Comparison of ENCODE assay signal across 10 cellular contexts in genomic region chrX:154733072-154733425, GRCh38. TPM values are rescaled to one million over a fixed set of nuclear protein-coding genes. Genes with fewer than 3 reads are reported as not detected.
A peak's percentile ranks its signal among the peaks of the same experiment; 100 is the strongest.
DNase-seq lines count a peak whose midpoint lies in the region; ATAC-seq and TF ChIP-seq lines count a peak whose summit lies in the region.
"Had no signal": no experiment of that assay in that cellular context is flagged by ENCODE, and none has a peak within 500 bp of the region (broad histone marks: within the 10 kb centered on the region; RNA-seq: fewer than 3 reads in every experiment).

No MANE protein-coding gene starts in this region.

- H3K79me2 ChIP-seq in Loucy (ENCODE audit: insufficient read depth, low read length) (peaks cover 24% of the 10 kb centered on the region), trophoblast cell (ENCODE audit: control insufficient read depth, insufficient read depth, low read length, poor library complexity) (no peaks in the 10 kb centered on the region)

- H2AK5ac ChIP-seq in trophoblast cell (ENCODE audit: low read length), result no peak overlapping the region

- no peaks in the 10 kb centered on the region for H3K27me3 Mint-ChIP-seq in CD4-positive, CD25-positive, alpha-beta regulatory T cell
- H3K27me3 Mint-ChIP-seq in chondrocyte (ENCODE audit: low read depth), result no peaks in the 10 kb centered on the region
- no peaks in the 10 kb centered on the region for H3K27me3 Mint-ChIP-seq in nephron (ENCODE audit: low read depth)

- H3K9me2 ChIP-seq in Loucy (replicated peaks; ENCODE audit: low read depth, low read length), result no peaks in the 10 kb centered on the region

- H3K9me3 ChIP-seq in CD4-positive, CD25-positive, alpha-beta regulatory T cell (ENCODE audit: control insufficient read depth in 2 of 2, low read length in 2 of 2), result no peaks in the 10 kb centered on the region
- H3K9me3 ChIP-seq in Loucy (ENCODE audit: insufficient read depth, low read depth, low read length), result no peaks in the 10 kb centered on the region
- no peaks in the 10 kb centered on the region for H3K9me3 ChIP-seq in trophoblast cell (ENCODE audit: insufficient read depth, low read depth, low read length)

- H2AFZ ChIP-seq in Loucy (ENCODE audit: low read length) (no peak overlapping the region; the same call in 1 of the 2 replicates), trophoblast cell (ENCODE audit: insufficient read depth, low read length, poor library complexity) (no peak overlapping the region)

- H3K18ac ChIP-seq in trophoblast cell (ENCODE audit: low read length), result no peak overlapping the region

- ATAC-seq in CD4-positive, CD25-positive, alpha-beta regulatory T cell (ENCODE audit: low read depth in 2 of 2), result no peak
- ATAC-seq in HG03457 (IDR thresholded peaks at IDR 0.05; ENCODE audit: unreplicated experiment), result no peak
- ATAC-seq in GM18517 (IDR thresholded peaks at IDR 0.05; ENCODE audit: unreplicated experiment), result no peak
- no peak for ATAC-seq in GM21381 (IDR thresholded peaks at IDR 0.05; ENCODE audit: unreplicated experiment)

- no peaks in the 10 kb centered on the region for H3K79me1 ChIP-seq in trophoblast cell (ENCODE audit: low read length)

- peak overlapping the region; percentile 74 for H3K4me2 ChIP-seq in Loucy (ENCODE audit: low read depth, low read length, poor library complexity, severe bottlenecking)
- no peak overlapping the region for H3K4me2 ChIP-seq in trophoblast cell (ENCODE audit: low read length)

- H2BK5ac ChIP-seq in trophoblast cell (ENCODE audit: low read depth, low read length, poor library complexity), result no peak overlapping the region

- H2BK120ac ChIP-seq in trophoblast cell (ENCODE audit: insufficient read depth, low read length, poor library complexity), result no peak overlapping the region

- no peak overlapping the region for H4K8ac ChIP-seq in trophoblast cell (ENCODE audit: low read depth, low read length)

- H4K12ac ChIP-seq in trophoblast cell (ENCODE audit: low read depth, low read length), result no peak overlapping the region

- no CpG with 5 or more reads among the region's 2 CpGs for WGBS in trophoblast cell (ENCODE audit: extremely low coverage, insufficient coverage, insufficient read length)

- H3K4me3 ChIP-seq in CD4-positive, CD25-positive, alpha-beta regulatory T cell (ENCODE audit: low read depth, low read length), result no peak overlapping the region
- peak overlapping the region; percentile 48 for H3K4me3 ChIP-seq in Loucy (ENCODE audit: low read length, poor library complexity, severe bottlenecking)
- no peak overlapping the region for H3K4me3 ChIP-seq in trophoblast cell (ENCODE audit: low read depth, low read length)

- H3K4me3 Mint-ChIP-seq in CD4-positive, CD25-positive, alpha-beta regulatory T cell, result peak overlapping the region in 1 of 4 donors; percentile 10
- H3K4me3 Mint-ChIP-seq in chondrocyte (ENCODE audit: unreplicated experiment) (no peak overlapping the region), nephron (no peak overlapping the region)
- H3K4me3 Mint-ChIP-seq: mesothelial cell of epicardium had no signal

- H3K14ac ChIP-seq in trophoblast cell (ENCODE audit: low read length), result no peak overlapping the region

- H4K20me1 ChIP-seq in Loucy (ENCODE audit: insufficient read depth, low read length, poor library complexity, severe bottlenecking), result no peaks in the 10 kb centered on the region

- H3K27ac ChIP-seq in CD4-positive, CD25-positive, alpha-beta regulatory T cell (ENCODE audit: insufficient read depth, low read length, poor library complexity, severe bottlenecking), result no peak overlapping the region
- no peak overlapping the region for H3K27ac ChIP-seq in trophoblast cell (ENCODE audit: low read depth, low read length)

- no peaks in the 10 kb centered on the region for H3K36me3 Mint-ChIP-seq in CD4-positive, CD25-positive, alpha-beta regulatory T cell
- H3K36me3 Mint-ChIP-seq in chondrocyte (ENCODE audit: low read depth), result no peaks in the 10 kb centered on the region
- no peaks in the 10 kb centered on the region for H3K36me3 Mint-ChIP-seq in nephron (ENCODE audit: low read depth)
- H3K36me3 Mint-ChIP-seq: mesothelial cell of epicardium had no signal

- H3K4ac ChIP-seq in trophoblast cell (ENCODE audit: low read depth, low read length), result no peak overlapping the region

- H3K36me3 ChIP-seq in CD4-positive, CD25-positive, alpha-beta regulatory T cell (ENCODE audit: control insufficient read depth, insufficient read depth, low read length), result no peaks in the 10 kb centered on the region
- H3K36me3 ChIP-seq in Loucy (ENCODE audit: insufficient read depth, low read length) (no peaks in the 10 kb centered on the region), trophoblast cell (ENCODE audit: control insufficient read depth in 1 of 2, insufficient read depth in 2 of 2, low read length in 2 of 2) (no peaks in the 10 kb centered on the region)

- H3K23ac ChIP-seq in trophoblast cell (ENCODE audit: low read length), result no peak overlapping the region

- H3K9me3 Mint-ChIP-seq in CD4-positive, CD25-positive, alpha-beta regulatory T cell, result no peaks in the 10 kb centered on the region
- H3K9me3 Mint-ChIP-seq in chondrocyte (ENCODE audit: low read depth) (peaks cover 8% of the 10 kb centered on the region), nephron (peaks cover 7% of the 10 kb centered on the region)

- peaks cover 24% of the 10 kb centered on the region for H3K4me1 ChIP-seq in CD4-positive, CD25-positive, alpha-beta regulatory T cell (ENCODE audit: control insufficient read depth, insufficient read depth, low read length, poor library complexity, severe bottlenecking)
- H3K4me1 ChIP-seq in Loucy (ENCODE audit: insufficient read depth, low read length, poor library complexity, severe bottlenecking) (peaks cover 90% of the 10 kb centered on the region), trophoblast cell (ENCODE audit: control insufficient read depth in 1 of 2, insufficient read depth in 2 of 2, low read length in 2 of 2) (peaks cover 0 to 4% of the 10 kb centered on the region in 2 experiments)

- peaks cover 7 to 49% (median 30%) of the 10 kb centered on the region in 4 donors for H3K4me1 Mint-ChIP-seq in CD4-positive, CD25-positive, alpha-beta regulatory T cell
- H3K4me1 Mint-ChIP-seq in chondrocyte (ENCODE audit: low read depth) (peaks cover 94% of the 10 kb centered on the region), nephron (peaks cover 45% of the 10 kb centered on the region)

- peaks cover 12% of the 10 kb centered on the region; the same call in 1 of the 2 replicates for H3F3A ChIP-seq in Loucy (ENCODE audit: low read depth)

- H3K27me3 ChIP-seq in CD4-positive, CD25-positive, alpha-beta regulatory T cell (ENCODE audit: control insufficient read depth, insufficient read depth, low read length), result no peaks in the 10 kb centered on the region
- no peaks in the 10 kb centered on the region for H3K27me3 ChIP-seq in Loucy (ENCODE audit: insufficient read depth, low read length, poor library complexity, severe bottlenecking)
- H3K27me3 ChIP-seq in trophoblast cell (ENCODE audit: insufficient read depth, low read length), result no peaks in the 10 kb centered on the region

- DNase-seq in CD4-positive, CD25-positive, alpha-beta regulatory T cell, result no peak
- no peak for DNase-seq in chondrocyte (ENCODE audit: low spot score)
- DNase-seq in trophoblast cell, result no peak
- DNase-seq: NCI-H1105 had no signal

- H3K9ac ChIP-seq in Loucy (ENCODE audit: low read depth, low read length, poor library complexity, severe bottlenecking), result peak overlapping the region; percentile 71
- no peak overlapping the region for H3K9ac ChIP-seq in trophoblast cell (ENCODE audit: low read length)

- peak overlapping the region in 2 of 3 donors; percentile 14 to 41 for H3K27ac Mint-ChIP-seq in CD4-positive, CD25-positive, alpha-beta regulatory T cell
- H3K27ac Mint-ChIP-seq in chondrocyte (ENCODE audit: unreplicated experiment) (peak overlapping the region; percentile 52), nephron (peak overlapping the region in 2 of 3 experiments; percentile 28 to 40)
- H3K27ac Mint-ChIP-seq: mesothelial cell of epicardium had no signal

- H4K91ac ChIP-seq in trophoblast cell (ENCODE audit: low read depth, low read length), result no peak overlapping the region

- no peak overlapping the region for H2BK12ac ChIP-seq in trophoblast cell (ENCODE audit: low read length)

- TF ChIP-seq CTCF in Loucy (conservative IDR thresholded peaks at IDR 0.05; ENCODE audit: low read length) (no peak), chondrocyte (IDR thresholded peaks at IDR 0.05) (no peak), nephron (IDR thresholded peaks at IDR 0.05; ENCODE audit: unreplicated experiment in 3 of 3) (no peak)

RNA-seq across cellular contexts. Expression of gene GAB3, which starts 17.8 kb away (rescaled TPM):
- 6.0 TPM for total RNA-seq in CD4-positive, CD25-positive, alpha-beta regulatory T cell
- polyA plus RNA-seq in CD4-positive, CD25-positive, alpha-beta regulatory T cell, result 1 to 10 TPM in 1 of 4 donors, under 1 TPM in 3; 0.07 to 1.5 (median 0.55) TPM
- 2.0 to 2.4 TPM (median 2.2 TPM) in 3 replicates for total RNA-seq in chondrocyte
- polyA plus RNA-seq in trophoblast cell (2013), result 0.29 and 0.31 TPM in 2 replicates

RNA-seq across cellular contexts. Expression of gene DKC1, which starts 29.6 kb away (rescaled TPM):
- 55.0 TPM for total RNA-seq in CD4-positive, CD25-positive, alpha-beta regulatory T cell
- polyA plus RNA-seq in CD4-positive, CD25-positive, alpha-beta regulatory T cell, result 10 to 100 TPM; 28.3 to 44.8 (median 38.0) TPM
- 31.1 to 38.1 TPM (median 31.2 TPM) in 3 replicates for total RNA-seq in chondrocyte
- polyA plus RNA-seq in trophoblast cell (2013), result 42.6 and 47.6 TPM in 2 replicates
